In genomic region chr12:1605129-1606020, GRCh38 we compare ENCODE assay signal across 8 cellular contexts. TPM values are rescaled to one million over a fixed set of nuclear protein-coding genes. Genes with fewer than 3 reads are reported as not detected.
DNase-seq lines count a peak whose midpoint lies in the region; ATAC-seq and TF ChIP-seq lines count a peak whose summit lies in the region.

No MANE protein-coding gene starts in this region.

- ATAC-seq in GM21529 (IDR thresholded peaks at IDR 0.05; ENCODE audit: unreplicated experiment) (peak; percentile 36), Right ventricle myocardium inferior (peak; percentile 86), HG03469 (IDR thresholded peaks at IDR 0.05; ENCODE audit: unreplicated experiment) (no peak)
- ATAC-seq in activated naive CD8-positive, alpha-beta T cell treated with anti-CD3 and anti-CD28 coated beads, Interleukin-2, amount 50 U/mL, for 24 hours = peak; percentile 79

- in situ Hi-C loops in SK-MEL-5 (cut with HindIII; ENCODE audit: low pct_unique_long_range_greater_than_20kb, low sequenced_read_pairs) = no loop called here

- CTCF ChIA-PET in Calu3 (lab: Charles Lee) = interaction anchor here (0.8 to 1.9 kb wide), 6 partner anchors 13 to 656 kb away, joined by 3 to 14 read pairs (median 4); partner anchors contain the start of gene RAD52

- no TSS peak for BruUV-seq in Calu3 (replicated peaks; lab: Mats Ljungman, UMichigan)

- peaks cover 25% of the 10 kb centered on the region for H3K4me1 Mint-ChIP-seq in Calu3 (ENCODE audit: low read depth, unreplicated experiment)
- peaks cover 46% of the 10 kb centered on the region for H3K4me1 Mint-ChIP-seq in activated naive CD8-positive, alpha-beta T cell treated with anti-CD3 and anti-CD28 coated beads, Interleukin-2, amount 50 U/mL, for 24 hours

- peaks cover 11% of the 10 kb centered on the region for H3K36me3 Mint-ChIP-seq in Calu3 (ENCODE audit: insufficient read depth, unreplicated experiment)
- no peaks in the 10 kb centered on the region for H3K36me3 Mint-ChIP-seq in activated naive CD8-positive, alpha-beta T cell treated with anti-CD3 and anti-CD28 coated beads, Interleukin-2, amount 50 U/mL, for 24 hours (ENCODE audit: low read depth)

- peak; percentile 56 for TF ChIP-seq CTCF in Calu3 (IDR thresholded peaks at IDR 0.05; ENCODE audit: unreplicated experiment)

- H3K27me3 Mint-ChIP-seq in Calu3 (ENCODE audit: unreplicated experiment) = no peaks in the 10 kb centered on the region
- no peaks in the 10 kb centered on the region for H3K27me3 Mint-ChIP-seq in activated naive CD8-positive, alpha-beta T cell treated with anti-CD3 and anti-CD28 coated beads, Interleukin-2, amount 50 U/mL, for 24 hours

- H3K9me3 Mint-ChIP-seq in Calu3 (ENCODE audit: low read depth, unreplicated experiment) = no peaks in the 10 kb centered on the region
- H3K9me3 Mint-ChIP-seq in activated naive CD8-positive, alpha-beta T cell treated with anti-CD3 and anti-CD28 coated beads, Interleukin-2, amount 50 U/mL, for 24 hours = no peaks in the 10 kb centered on the region

- peak overlapping the region; percentile 75 for H3K4me3 Mint-ChIP-seq in Calu3 (ENCODE audit: low read depth, unreplicated experiment)
- H3K4me3 Mint-ChIP-seq in activated naive CD8-positive, alpha-beta T cell treated with anti-CD3 and anti-CD28 coated beads, Interleukin-2, amount 50 U/mL, for 24 hours = peak overlapping the region; percentile 75

- intact Hi-C loops in Calu3 (cut with micrococcal nuclease; ENCODE audit: unreplicated experiment) (no loop called here), Right ventricle myocardium inferior (cut with DNase I) (no loop called here)

- peak; percentile 72 for DNase-seq in Calu3
- DNase-seq in LoVo (ENCODE audit: low spot score) = peak; percentile 88
- peak; percentile 89 for DNase-seq in SK-MEL-5 (ENCODE audit: low read depth, low spot score)
- DNase-seq in activated naive CD8-positive, alpha-beta T cell treated with anti-CD3 and anti-CD28 coated beads, Interleukin-2, amount 50 U/mL, for 24 hours = peak; percentile 47
- DNase-seq in Right ventricle myocardium inferior (ENCODE audit: missing footprints) = peak; percentile 86
- peak in 48 of 56 donors; percentile 25 to 86 (median 64) for DNase-seq in nucleus accumbens (lab: John Stamatoyannopoulos, UW)

- H3K27ac Mint-ChIP-seq in Calu3 (ENCODE audit: unreplicated experiment) = peak overlapping the region; percentile 80
- H3K27ac Mint-ChIP-seq in activated naive CD8-positive, alpha-beta T cell treated with anti-CD3 and anti-CD28 coated beads, Interleukin-2, amount 50 U/mL, for 24 hours = peak overlapping the region; percentile 61

RNA-seq across cellular contexts. Expression of gene FBXL14, which starts 11.0 kb away (rescaled TPM):
- total RNA-seq in Calu3 (2022) = 19.4 and 20.1 TPM in 2 replicates
- total RNA-seq in SK-MEL-5 (2014; rRNA removed; shearing (Covaris generic)) = 15.3 and 16.0 TPM in 2 replicates
- 13.0 and 20.1 TPM in 2 replicates for polyA plus RNA-seq in SK-MEL-5 (2015; cell fraction: cytosol; rRNA removed)
- polyA plus RNA-seq in SK-MEL-5 (2015; cell fraction: nucleus; rRNA removed) = 6.7 and 9.2 TPM in 2 replicates
- total RNA-seq in Right ventricle myocardium inferior = 6.2 TPM

RNA-seq across cellular contexts. Expression of gene WNT5B, which starts 23.7 kb away (rescaled TPM):
- total RNA-seq in Calu3 (2022) (0.24 TPM in 1 of 2 replicates, not detected in the other), Right ventricle myocardium inferior (2.9 TPM)
- total RNA-seq in SK-MEL-5 (2014; rRNA removed; shearing (Covaris generic)) = 0.53 and 0.69 TPM in 2 replicates
- 0.79 and 3.4 TPM in 2 replicates for polyA plus RNA-seq in SK-MEL-5 (2015; cell fraction: cytosol; rRNA removed)
- polyA plus RNA-seq in SK-MEL-5 (2015; cell fraction: nucleus; rRNA removed) = not detected in 2 replicates
